6 cellular contexts compared by ENCODE assay signal in genomic region chr19:12913871-12914690, GRCh38. TPM values are rescaled to one million over a fixed set of nuclear protein-coding genes. Genes with fewer than 3 reads are reported as not detected.
DNase-seq lines count a peak whose midpoint lies in the region; ATAC-seq and TF ChIP-seq lines count a peak whose summit lies in the region.

No MANE protein-coding gene starts in this region.

- H3K36me3 ChIP-seq in esophagus squamous epithelium, result no peaks in the 10 kb centered on the region
- no peaks in the 10 kb centered on the region for H3K36me3 ChIP-seq in thyroid gland

- H3K4me1 Mint-ChIP-seq in T-cell, result peaks cover 27 to 37% (median 29%) of the 10 kb centered on the region in 3 donors

- intact Hi-C loops in esophagus squamous epithelium (cut with DNase I) (no loop called here), thyroid gland (cut with DNase I) (no loop called here)

- no peaks in the 10 kb centered on the region for H3K9me3 Mint-ChIP-seq in T-cell

- no peaks in the 10 kb centered on the region for H3K27me3 ChIP-seq in esophagus squamous epithelium
- H3K27me3 ChIP-seq in thyroid gland, result no peaks in the 10 kb centered on the region

- no peaks in the 10 kb centered on the region for H3K27me3 Mint-ChIP-seq in T-cell

- POLR2A ChIA-PET in T-cell (lab: Charles Lee), result interaction anchor here (0.6 to 0.8 kb wide), 3 partner anchors 43 to 1174 kb away, joined by 3 to 9 read pairs (median 4); no protein-coding TSS in a partner anchor

- CTCF ChIA-PET in T-cell (lab: Charles Lee), result interaction anchor here (0.5 to 1.4 kb wide), 5 partner anchors 20 to 263 kb away, joined by 3 to 4 read pairs (median 3); no protein-coding TSS in a partner anchor

- peak overlapping the region; percentile 97 for H3K27ac Mint-ChIP-seq in T-cell

- peak overlapping the region; percentile 48 to 80 (median 49) for H3K4me3 Mint-ChIP-seq in T-cell

- TF ChIP-seq CTCF in esophagus squamous epithelium (IDR thresholded peaks at IDR 0.05), result no peak
- no peak for TF ChIP-seq CTCF in thyroid gland (IDR thresholded peaks at IDR 0.05)

- peaks cover 21 to 38% (median 26%) of the 10 kb centered on the region in 3 donors for H3K4me1 ChIP-seq in esophagus squamous epithelium
- H3K4me1 ChIP-seq in thyroid gland, result peaks cover 22 to 29% of the 10 kb centered on the region in 2 donors

- ATAC-seq in T-cell (replicated peaks in 1 of 4), result peak; percentile 83 to 93 (median 93)

- no peak for TF ChIP-seq POLR2A in esophagus squamous epithelium (IDR thresholded peaks at IDR 0.05)
- TF ChIP-seq POLR2A in thyroid gland (IDR thresholded peaks at IDR 0.05), result no peak

- H3K36me3 Mint-ChIP-seq in T-cell, result no peaks in the 10 kb centered on the region

- DNase-seq in DMS79 (lab: John Stamatoyannopoulos, UW) (peak; percentile 85), T-cell (peak; percentile 43 to 76 (median 60)), esophagus squamous epithelium (lab: John Stamatoyannopoulos, UW) (no peak), thyroid gland (peak; percentile 55 to 67), NCI-H2171 treated with DMSO at 0.1 percent for 48 hours (lab: John Stamatoyannopoulos, UW) (no peak), GM19240 (ENCODE audit: insufficient read length, low spot score) (no peak)

- H3K9me3 ChIP-seq in esophagus squamous epithelium, result no peaks in the 10 kb centered on the region
- H3K9me3 ChIP-seq in thyroid gland, result no peaks in the 10 kb centered on the region

- 37 to 52% methylated on average over 9 to 11 of the region's 12 CpGs for WGBS in esophagus squamous epithelium, 2 donors
- 49 to 57% methylated on average over 11 to 12 of the region's 12 CpGs for WGBS in thyroid gland, 2 donors

- H3K4me3 ChIP-seq in esophagus squamous epithelium (no peak overlapping the region), thyroid gland (replicated peaks in 1 of 3) (no peak overlapping the region)

- H3K27ac ChIP-seq in esophagus squamous epithelium, result peak overlapping the region; percentile 64 to 88 (median 84)
- H3K27ac ChIP-seq in thyroid gland, result peak overlapping the region; percentile 79 to 86 (median 80)

RNA-seq across cellular contexts. Expression of gene SYCE2, which starts 5.0 kb away (rescaled TPM):
- 1 to 10 TPM in 2 of 5 donors, not detected in 3; 2.5 to 2.8 TPM for total RNA-seq in T-cell
- 1 to 10 TPM in 1 of 4 donors, not detected in 3; 2.2 TPM for total RNA-seq in esophagus squamous epithelium
- total RNA-seq in thyroid gland, result not detected

RNA-seq across cellular contexts. Expression of gene FARSA, which starts 19.4 kb away (rescaled TPM):
- 10 to 100 TPM; 28.3 to 86.2 (median 73.4) TPM for total RNA-seq in T-cell
- 10 to 100 TPM; 47.7 to 53.8 (median 51.0) TPM for total RNA-seq in esophagus squamous epithelium
- total RNA-seq in thyroid gland, result 10 to 100 TPM; 43.5 to 61.5 (median 53.4) TPM

RNA-seq across cellular contexts. Expression of gene GCDH, which starts 23.1 kb away (rescaled TPM):
- total RNA-seq in T-cell, result 10 to 100 TPM; 39.8 to 68.7 (median 60.0) TPM
- 10 to 100 TPM; 20.9 to 44.1 (median 34.9) TPM for total RNA-seq in esophagus squamous epithelium
- 10 to 100 TPM; 31.2 to 63.7 (median 46.7) TPM for total RNA-seq in thyroid gland

RNA-seq across cellular contexts. Expression of gene CALR, which starts 24.3 kb away (rescaled TPM):
- total RNA-seq in T-cell (100 to 1,000 TPM; 429 to 530 (median 501) TPM), esophagus squamous epithelium (100 to 1,000 TPM; 262 to 577 (median 513) TPM), thyroid gland (1,000 to 10,000 TPM; 1,892 to 4,270 (median 2,942) TPM)

RNA-seq across cellular contexts. Expression of gene KLF1, which starts 27.1 kb away (rescaled TPM):
- total RNA-seq in T-cell, result under 1 TPM in 3 of 5 donors, not detected in 2; 0.36 to 0.67 (median 0.38) TPM
- total RNA-seq in esophagus squamous epithelium, result not detected
- not detected for total RNA-seq in thyroid gland

Comparison
In these comparisons a context has a peak if more than half of its experiments do, and no peak if none do; other contexts are left out.
1. DNase-seq: peak in DMS79 (single experiment), T-cell (34 of 34) and thyroid gland (2 of 2); none in esophagus squamous epithelium (single experiment), NCI-H2171 treated with DMSO at 0.1 percent for 48 hours (single experiment) and GM19240 (single experiment).